23 cellular contexts compared by ENCODE assay signal in genomic region chr6:64777941-64778785, GRCh38.
"Had no signal": no experiment of that assay in that cellular context is flagged by ENCODE, and none has a peak within 500 bp of the region (broad histone marks: within the 10 kb centered on the region; RNA-seq: fewer than 3 reads in every experiment).

No MANE protein-coding gene starts in this region.

- H3K27me3 ChIP-seq: ascending aorta, colonic mucosa, gastroesophageal sphincter, heart right ventricle, suprapubic skin, upper lobe of left lung had no signal

- H3K36me3 ChIP-seq: ascending aorta, colonic mucosa, gastroesophageal sphincter, heart right ventricle, lower lobe of right lung, prostate gland, suprapubic skin, upper lobe of left lung had no signal

- ATAC-seq: activated CD8-positive, alpha-beta memory T cell treated with anti-CD3 and anti-CD28 coated beads, Interleukin-2, amount 10 ng/mL, durations not matched to agents 7 days and 5 days; activated naive CD8-positive, alpha-beta T cell treated with anti-CD3 and anti-CD28 coated beads, Interleukin-2, amount 50 U/mL, for 24 hours; gastroesophageal sphincter; heart right ventricle; left colon; lower lobe of right lung; right cardiac atrium had no signal

- H3K4me3 ChIP-seq: ascending aorta, colonic mucosa, gastroesophageal sphincter, heart right ventricle, lower lobe of right lung, prostate gland, skin epidermis, suprapubic skin, upper lobe of left lung had no signal

- DNase-seq: activated CD4-positive, alpha-beta memory T cell treated with anti-CD3 and anti-CD28 coated beads for 36 hours; activated CD4-positive, alpha-beta T cell treated with anti-CD3 and anti-CD28 coated beads for 1 hour; activated CD8-positive, alpha-beta memory T cell treated with anti-CD3 and anti-CD28 coated beads, Interleukin-2, amount 10 ng/mL, durations not matched to agents 7 days and 5 days; activated naive CD4-positive, alpha-beta T cell treated with anti-CD3 and anti-CD28 coated beads for 36 hours; activated naive CD8-positive, alpha-beta T cell treated with anti-CD3 and anti-CD28 coated beads, Interleukin-2, amount 50 U/mL, for 24 hours; activated T-cell treated with anti-CD3 and anti-CD28 coated beads, Interleukin-2, amount 50 U/mL, for 1 hour; caudate nucleus; colonic mucosa; heart right ventricle; left colon; lower lobe of right lung; nephron progenitor cell; right cardiac atrium; stimulated activated CD4-positive, alpha-beta T cell treated with anti-CD3 and anti-CD28 coated beads, Interleukin-15, amount 100 ng/mL, for 24 hours; stimulated activated CD4-positive, alpha-beta T cell treated with anti-CD3 and anti-CD28 coated beads, Interleukin-4, amount 100 ng/mL, for 1 hour; stimulated activated naive CD4-positive, alpha-beta T cell treated with Interleukin-2 at 50 U/mL for 16 hours; upper lobe of left lung had no signal

- FAIRE-seq: endometrium had no signal
